12 cellular contexts compared by ENCODE assay signal in genomic region chr14:77105118-77105517, GRCh38. TPM values are rescaled to one million over a fixed set of nuclear protein-coding genes. Genes with fewer than 3 reads are reported as not detected.
A peak's percentile ranks its signal among the peaks of the same experiment; 100 is the strongest.
DNase-seq lines count a peak whose midpoint lies in the region; TF ChIP-seq lines count a peak whose summit lies in the region.
"Had no signal": no experiment of that assay in that cellular context is flagged by ENCODE, and none has a peak within 500 bp of the region (broad histone marks: within the 10 kb centered on the region; RNA-seq: fewer than 3 reads in every experiment).

No MANE protein-coding gene starts in this region.

- no peak for DNase-seq in coronary artery (ENCODE audit: low spot score)
- no peak for DNase-seq in DMS79 treated with DMSO at 0.1 percent for 48 hours (lab: John Stamatoyannopoulos, UW)
- no peak for DNase-seq in NOMO-1 treated with dmso at 0.1 percent for 144 hours (lab: John Stamatoyannopoulos, UW; ENCODE audit: unreplicated experiment)
- DNase-seq in mucosa of gallbladder (ENCODE audit: low spot score), result no peak
- DNase-seq: NCI-H2107 had no signal

- no peaks in the 10 kb centered on the region for H3K27me3 ChIP-seq in HUES64 (ENCODE audit: insufficient read depth, low read length)
- H3K27me3 ChIP-seq in subcutaneous abdominal adipose tissue (ENCODE audit: control insufficient read depth in 5 of 5, insufficient read depth in 4 of 5, low read length in 5 of 5), result no peaks in the 10 kb centered on the region

- peaks cover 49% of the 10 kb centered on the region for H3K4me1 ChIP-seq in HUES64 (ENCODE audit: insufficient read depth, low read length)
- peaks cover 17% of the 10 kb centered on the region for H3K4me1 ChIP-seq in mesodermal cell (ENCODE audit: control insufficient read depth, insufficient read depth, low read length, poor library complexity, severe bottlenecking)
- peaks cover 12 to 73% (median 57%) of the 10 kb centered on the region in 5 donors for H3K4me1 ChIP-seq in subcutaneous abdominal adipose tissue (ENCODE audit: control insufficient read depth in 5 of 5, insufficient read depth in 5 of 5, low read length in 5 of 5)

- no peak for TF ChIP-seq CTCF in coronary artery (IDR thresholded peaks at IDR 0.05)

- H3K9me3 ChIP-seq in HUES64 (ENCODE audit: insufficient read depth, low read depth, low read length), result no peaks in the 10 kb centered on the region
- H3K9me3 ChIP-seq in mesodermal cell (ENCODE audit: control insufficient read depth, low read length), result no peaks in the 10 kb centered on the region
- H3K9me3 ChIP-seq in subcutaneous abdominal adipose tissue (ENCODE audit: control insufficient read depth in 5 of 5, low read length in 5 of 5), result no peaks in the 10 kb centered on the region

- 27% methylated on average over 4 of the region's 4 CpGs for WGBS in HUES64
- WGBS in mesodermal cell (ENCODE audit: insufficient coverage in 2 of 2), 2 experiments, result 36 to 60% methylated on average over 3 of the region's 4 CpGs

- H3K4me3 ChIP-seq in HUES64 (ENCODE audit: low read length) (peak overlapping the region; percentile 26), coronary artery (no peak overlapping the region), mesodermal cell (ENCODE audit: extremely low read depth, insufficient read depth, low read length, poor library complexity, severe bottlenecking) (no peak overlapping the region), subcutaneous abdominal adipose tissue (ENCODE audit: low read depth in 1 of 5, low read length in 5 of 5) (no peak overlapping the region)
- H3K4me3 ChIP-seq: lung had no signal

- H3K9ac ChIP-seq in HUES64 (ENCODE audit: low read depth, low read length) (peak overlapping the region; percentile 34; the same call in 1 of the 2 replicates), subcutaneous abdominal adipose tissue (ENCODE audit: low read length in 5 of 5) (peak overlapping the region in 3 of 5 donors; percentile 0 to 32 (median 14))

- H3K36me3 ChIP-seq in HUES64 (ENCODE audit: insufficient read depth, low read length) (peaks cover 44% of the 10 kb centered on the region), mesodermal cell (ENCODE audit: control insufficient read depth, insufficient read depth, low read length) (peaks cover 42% of the 10 kb centered on the region), subcutaneous abdominal adipose tissue (ENCODE audit: control insufficient read depth in 5 of 5, insufficient read depth in 5 of 5, low read length in 5 of 5) (peaks cover 11 to 34% (median 15%) of the 10 kb centered on the region in 5 donors)

- peak overlapping the region; percentile 68 for H3K27ac ChIP-seq in HUES64 (ENCODE audit: low read depth, low read length)
- H3K27ac ChIP-seq in coronary artery, result peak overlapping the region; percentile 34 to 39
- peak overlapping the region; percentile 54 for H3K27ac ChIP-seq in mesodermal cell (ENCODE audit: low read depth, low read length, severe bottlenecking)
- peak overlapping the region; percentile 11 for H3K27ac ChIP-seq in subcutaneous abdominal adipose tissue (ENCODE audit: low read depth, low read length)
- H3K27ac ChIP-seq: C4-2B, HL-60 had no signal

RNA-seq across cellular contexts. Expression of gene CIPC, which starts 7.1 kb away (rescaled TPM):
- 17.7 TPM for polyA plus RNA-seq in HUES64 (2013, experiment 1 of 2)
- 16.9 TPM for polyA plus RNA-seq in HUES64 (2013, experiment 2 of 2)
- polyA plus RNA-seq in mesodermal cell (2013, experiment 1 of 2), result 11.6 TPM
- polyA plus RNA-seq in mesodermal cell (2013, experiment 2 of 2), result 12.0 TPM
- total RNA-seq in mucosa of gallbladder, result 31.2 TPM

RNA-seq across cellular contexts. Expression of gene ZDHHC22, which starts 36.5 kb away (rescaled TPM):
- 19.1 TPM for polyA plus RNA-seq in HUES64 (2013, experiment 1 of 2)
- 16.3 TPM for polyA plus RNA-seq in HUES64 (2013, experiment 2 of 2)
- 1.7 TPM for polyA plus RNA-seq in mesodermal cell (2013, experiment 1 of 2)
- polyA plus RNA-seq in mesodermal cell (2013, experiment 2 of 2), result 1.7 TPM
- total RNA-seq in mucosa of gallbladder, result 0.09 TPM
- total RNA-seq: lung, posterior vena cava had no signal

Comparison
In these comparisons a context has a peak if more than half of its experiments do, and no peak if none do; other contexts are left out.
1. H3K27ac ChIP-seq: peak in every context shown above with its lines; median percentile 68 in HUES64; 54 in mesodermal cell; 36 in coronary artery; 11 in subcutaneous abdominal adipose tissue.